In the genomic region with DNA sequence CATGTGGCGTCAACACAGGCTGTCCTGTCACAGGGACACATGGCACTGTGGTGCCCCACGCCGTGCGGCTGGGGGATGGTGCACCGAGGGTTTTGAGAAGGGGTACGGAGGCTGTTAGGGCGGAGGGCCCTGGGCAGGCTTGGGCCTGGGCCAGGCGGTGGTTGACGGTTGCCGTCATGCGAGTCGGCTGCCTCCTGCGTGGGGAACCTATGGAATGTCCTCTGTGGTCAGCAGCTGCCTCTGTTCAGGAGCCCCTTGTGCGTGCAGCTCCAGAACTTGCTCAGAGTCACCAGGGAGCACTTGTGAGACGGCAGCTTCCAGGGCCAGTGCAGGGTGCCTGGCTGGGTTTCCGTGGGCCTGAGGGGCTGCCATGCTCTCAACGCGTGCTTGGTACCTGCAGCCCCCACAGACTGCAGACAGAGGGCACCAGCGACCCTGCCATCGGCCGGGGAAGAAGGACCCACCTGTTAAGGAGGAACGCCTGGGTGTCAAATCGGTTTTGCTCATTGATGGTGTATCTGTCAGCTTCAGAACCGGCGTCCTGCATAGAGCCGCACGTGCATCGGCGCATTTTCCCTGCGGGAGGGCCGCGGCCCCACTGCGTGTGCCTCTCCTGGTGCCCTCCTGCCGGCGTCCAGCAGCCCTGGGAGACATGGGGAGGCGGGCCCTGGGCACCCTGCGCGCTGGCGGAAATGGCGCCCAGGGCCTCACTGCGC, we compare ENCODE assay signal across 1 cellular context.
TF ChIP-seq lines count a peak whose summit lies in the region.

No MANE protein-coding gene starts in this region.

TF ChIP-seq in liver, 16 proteins besides CTCF, POLR2A, EP300 and RAD21:
- TF ChIP-seq, protein P1, sequence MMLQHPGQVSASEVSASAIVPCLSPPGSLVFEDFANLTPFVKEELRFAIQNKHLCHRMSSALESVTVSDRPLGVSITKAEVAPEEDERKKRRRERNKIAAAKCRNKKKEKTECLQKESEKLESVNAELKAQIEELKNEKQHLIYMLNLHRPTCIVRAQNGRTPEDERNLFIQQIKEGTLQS (IDR thresholded peaks at IDR 0.05): no peak
- TF ChIP-seq YY1 (IDR thresholded peaks at IDR 0.05) (no peak), NR2F2 (IDR thresholded peaks at IDR 0.05) (no peak), GABPA (IDR thresholded peaks at IDR 0.05 in 1 of 2, conservative IDR thresholded peaks at IDR 0.05 in 1 of 2) (no peak), RXRA (IDR thresholded peaks at IDR 0.05) (no peak), FOXA2 (IDR thresholded peaks at IDR 0.05) (no peak), EGR1 (IDR thresholded peaks at IDR 0.05; ENCODE audit: low read depth in 2 of 2) (no peak), SP1 (IDR thresholded peaks at IDR 0.05) (no peak), FOXA1 (IDR thresholded peaks at IDR 0.05) (no peak), TAF1 (conservative IDR thresholded peaks at IDR 0.05) (no peak), HNF4G (IDR thresholded peaks at IDR 0.05) (no peak), HNF4A (conservative IDR thresholded peaks at IDR 0.05) (no peak), JUND (IDR thresholded peaks at IDR 0.05) (no peak)
- TF ChIP-seq, protein P2, sequence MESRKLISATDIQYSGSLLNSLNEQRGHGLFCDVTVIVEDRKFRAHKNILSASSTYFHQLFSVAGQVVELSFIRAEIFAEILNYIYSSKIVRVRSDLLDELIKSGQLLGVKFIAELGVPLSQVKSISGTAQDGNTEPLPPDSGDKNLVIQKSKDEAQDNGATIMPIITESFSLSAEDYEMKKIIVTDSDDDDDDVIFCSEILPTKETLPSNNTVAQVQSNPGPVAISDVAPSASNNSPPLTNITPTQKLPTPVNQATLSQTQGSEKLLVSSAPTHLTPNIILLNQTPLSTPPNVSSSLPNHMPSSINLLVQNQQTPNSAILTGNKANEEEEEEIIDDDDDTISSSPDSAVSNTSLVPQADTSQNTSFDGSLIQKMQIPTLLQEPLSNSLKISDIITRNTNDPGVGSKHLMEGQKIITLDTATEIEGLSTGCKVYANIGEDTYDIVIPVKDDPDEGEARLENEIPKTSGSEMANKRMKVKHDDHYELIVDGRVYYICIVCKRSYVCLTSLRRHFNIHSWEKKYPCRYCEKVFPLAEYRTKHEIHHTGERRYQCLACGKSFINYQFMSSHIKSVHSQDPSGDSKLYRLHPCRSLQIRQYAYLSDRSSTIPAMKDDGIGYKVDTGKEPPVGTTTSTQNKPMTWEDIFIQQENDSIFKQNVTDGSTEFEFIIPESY (IDR thresholded peaks at IDR 0.05): no peak
- TF ChIP-seq, protein P3, sequence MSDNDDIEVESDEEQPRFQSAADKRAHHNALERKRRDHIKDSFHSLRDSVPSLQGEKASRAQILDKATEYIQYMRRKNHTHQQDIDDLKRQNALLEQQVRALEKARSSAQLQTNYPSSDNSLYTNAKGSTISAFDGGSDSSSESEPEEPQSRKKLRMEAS (IDR thresholded peaks at IDR 0.05): no peak
- TF ChIP-seq, protein P4, sequence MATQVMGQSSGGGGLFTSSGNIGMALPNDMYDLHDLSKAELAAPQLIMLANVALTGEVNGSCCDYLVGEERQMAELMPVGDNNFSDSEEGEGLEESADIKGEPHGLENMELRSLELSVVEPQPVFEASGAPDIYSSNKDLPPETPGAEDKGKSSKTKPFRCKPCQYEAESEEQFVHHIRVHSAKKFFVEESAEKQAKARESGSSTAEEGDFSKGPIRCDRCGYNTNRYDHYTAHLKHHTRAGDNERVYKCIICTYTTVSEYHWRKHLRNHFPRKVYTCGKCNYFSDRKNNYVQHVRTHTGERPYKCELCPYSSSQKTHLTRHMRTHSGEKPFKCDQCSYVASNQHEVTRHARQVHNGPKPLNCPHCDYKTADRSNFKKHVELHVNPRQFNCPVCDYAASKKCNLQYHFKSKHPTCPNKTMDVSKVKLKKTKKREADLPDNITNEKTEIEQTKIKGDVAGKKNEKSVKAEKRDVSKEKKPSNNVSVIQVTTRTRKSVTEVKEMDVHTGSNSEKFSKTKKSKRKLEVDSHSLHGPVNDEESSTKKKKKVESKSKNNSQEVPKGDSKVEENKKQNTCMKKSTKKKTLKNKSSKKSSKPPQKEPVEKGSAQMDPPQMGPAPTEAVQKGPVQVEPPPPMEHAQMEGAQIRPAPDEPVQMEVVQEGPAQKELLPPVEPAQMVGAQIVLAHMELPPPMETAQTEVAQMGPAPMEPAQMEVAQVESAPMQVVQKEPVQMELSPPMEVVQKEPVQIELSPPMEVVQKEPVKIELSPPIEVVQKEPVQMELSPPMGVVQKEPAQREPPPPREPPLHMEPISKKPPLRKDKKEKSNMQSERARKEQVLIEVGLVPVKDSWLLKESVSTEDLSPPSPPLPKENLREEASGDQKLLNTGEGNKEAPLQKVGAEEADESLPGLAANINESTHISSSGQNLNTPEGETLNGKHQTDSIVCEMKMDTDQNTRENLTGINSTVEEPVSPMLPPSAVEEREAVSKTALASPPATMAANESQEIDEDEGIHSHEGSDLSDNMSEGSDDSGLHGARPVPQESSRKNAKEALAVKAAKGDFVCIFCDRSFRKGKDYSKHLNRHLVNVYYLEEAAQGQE (IDR thresholded peaks at IDR 0.05): no peak
